In genomic region chr7:87151701-87152111, GRCh38 we compare ENCODE assay signal across 8 cellular contexts. TPM values are rescaled to one million over a fixed set of nuclear protein-coding genes. Genes with fewer than 3 reads are reported as not detected.
DNase-seq lines count a peak whose midpoint lies in the region; ATAC-seq and TF ChIP-seq lines count a peak whose summit lies in the region.

No MANE protein-coding gene starts in this region.

- H3K27ac ChIP-seq in caudate nucleus (ENCODE audit: low read depth, low read length), result peak overlapping the region; percentile 97

- DNase-seq in GM10266 (ENCODE audit: extremely low spot score) (peak; percentile 36), Kasumi-1 (lab: John Stamatoyannopoulos, UW) (peak; percentile 76 to 81), caudate nucleus (lab: John Stamatoyannopoulos, UW) (no peak), naive B cell (no peak), NCI-H446 treated with DMSO at 0.1 percent for 48 hours (lab: John Stamatoyannopoulos, UW) (no peak), NCI-H2196 (lab: John Stamatoyannopoulos, UW; ENCODE audit: unreplicated experiment) (no peak)
- no peak for DNase-seq in activated CD4-positive, CD25-positive, alpha-beta regulatory T cell treated with anti-CD3 and anti-CD28 coated beads, Interleukin-2, amount 50 U/mL, for 72 hours

- peaks cover 25 to 38% (median 27%) of the 10 kb centered on the region in 3 donors for H3K4me1 Mint-ChIP-seq in naive B cell

- H3K4me3 Mint-ChIP-seq in naive B cell, result peak overlapping the region; percentile 92 to 98 (median 97)

- H3K27me3 Mint-ChIP-seq in naive B cell, result no peaks in the 10 kb centered on the region

- peak overlapping the region; percentile 99 to 100 (median 99) for H3K27ac Mint-ChIP-seq in naive B cell

- ATAC-seq in GM21723 (IDR thresholded peaks at IDR 0.05; ENCODE audit: unreplicated experiment) (peak; percentile 37), naive B cell (ENCODE audit: low read depth in 2 of 2) (peak; percentile 53 to 56)

- no peak for TF ChIP-seq CTCF in GM10266 (IDR thresholded peaks at IDR 0.05; ENCODE audit: control insufficient read depth, insufficient read depth, low read depth, missing control alignments)

- no peaks in the 10 kb centered on the region for H3K9me3 Mint-ChIP-seq in naive B cell

- H3K36me3 Mint-ChIP-seq in naive B cell, result no peaks in the 10 kb centered on the region

RNA-seq across cellular contexts. Expression of gene DMTF1, which starts 0.5 kb away (rescaled TPM):
- polyA plus RNA-seq in naive B cell (ENCODE audit: low read depth in 6 of 6), result 10 to 100 TPM; 25.3 to 76.6 (median 45.2) TPM

Comparison
In these comparisons a context has a peak if more than half of its experiments do, and no peak if none do; other contexts are left out.
1. DNase-seq: peak in GM10266 (single experiment) and Kasumi-1 (2 of 2); none in caudate nucleus (0 of 61), naive B cell (single experiment), activated CD4-positive, CD25-positive, alpha-beta regulatory T cell treated with anti-CD3 and anti-CD28 coated beads, Interleukin-2, amount 50 U/mL, for 72 hours (single experiment), NCI-H446 treated with DMSO at 0.1 percent for 48 hours (single experiment) and NCI-H2196 (single experiment).